In genomic region chr1:95232646-95233320, GRCh38 we compare ENCODE assay signal across 8 cellular contexts. TPM values are rescaled to one million over a fixed set of nuclear protein-coding genes. Genes with fewer than 3 reads are reported as not detected.
A peak's percentile ranks its signal among the peaks of the same experiment; 100 is the strongest.
DNase-seq lines count a peak whose midpoint lies in the region; ATAC-seq and TF ChIP-seq lines count a peak whose summit lies in the region.

No MANE protein-coding gene starts in this region.

- WGBS in aorta, 2 donors, result 11 to 20% methylated on average over 8 of the region's 8 CpGs

- H3K9me3 Mint-ChIP-seq in stimulated activated naive CD8-positive, alpha-beta T cell treated with anti-CD3 and anti-CD28 coated beads, Interleukin-15, Interleukin-2, amounts not matched to agents 100 ng/mL and 50 ng/mL, for 24 hours, result no peaks in the 10 kb centered on the region
- H3K9me3 Mint-ChIP-seq in endothelial cell (ENCODE audit: unreplicated experiment), result no peaks in the 10 kb centered on the region

- H3K4me3 ChIP-seq in muscle layer of duodenum (ENCODE audit: low read depth in 1 of 2, low read length in 2 of 2), result peak overlapping the region; percentile 81 to 86
- peak overlapping the region; percentile 48 to 75 for H3K4me3 ChIP-seq in aorta (ENCODE audit: low read length in 2 of 2)

- H3K27me3 ChIP-seq in muscle layer of duodenum (ENCODE audit: low read depth, low read length) (no peaks in the 10 kb centered on the region), aorta (ENCODE audit: control insufficient read depth in 1 of 2, insufficient read depth in 2 of 2, low read length in 1 of 2) (no peaks in the 10 kb centered on the region)

- H3K27me3 Mint-ChIP-seq in stimulated activated naive CD8-positive, alpha-beta T cell treated with anti-CD3 and anti-CD28 coated beads, Interleukin-15, Interleukin-2, amounts not matched to agents 100 ng/mL and 50 ng/mL, for 24 hours, result peaks cover 35% of the 10 kb centered on the region
- H3K27me3 Mint-ChIP-seq in endothelial cell (ENCODE audit: unreplicated experiment), result peaks cover 6% of the 10 kb centered on the region

- no peak for ATAC-seq in stimulated activated naive CD8-positive, alpha-beta T cell treated with anti-CD3 and anti-CD28 coated beads, Interleukin-15, Interleukin-2, amounts not matched to agents 100 U/mL and 50 U/mL, for 24 hours
- ATAC-seq in aorta (ENCODE audit: low FRiP score), result no peak
- no peak for ATAC-seq in HG02970 (IDR thresholded peaks at IDR 0.05; ENCODE audit: low FRiP score, unreplicated experiment)
- ATAC-seq in GM21529 (IDR thresholded peaks at IDR 0.05; ENCODE audit: unreplicated experiment), result no peak

- no peaks in the 10 kb centered on the region for H3K9me3 ChIP-seq in muscle layer of duodenum (ENCODE audit: control insufficient read depth in 1 of 2, low read length in 2 of 2)
- H3K9me3 ChIP-seq in aorta (ENCODE audit: control insufficient read depth, low read length), result no peaks in the 10 kb centered on the region

- peak overlapping the region; percentile 83 for H3K4me3 Mint-ChIP-seq in stimulated activated naive CD8-positive, alpha-beta T cell treated with anti-CD3 and anti-CD28 coated beads, Interleukin-15, Interleukin-2, amounts not matched to agents 100 ng/mL and 50 ng/mL, for 24 hours
- H3K4me3 Mint-ChIP-seq in endothelial cell (ENCODE audit: unreplicated experiment), result peak overlapping the region; percentile 90

- no peak for DNase-seq in stimulated activated naive CD8-positive, alpha-beta T cell treated with anti-CD3 and anti-CD28 coated beads, Interleukin-15, Interleukin-2, amounts not matched to agents 100 U/mL and 50 U/mL, for 24 hours
- DNase-seq in endothelial cell (ENCODE audit: low spot score), result no peak
- DNase-seq in aorta, result no peak
- DNase-seq in Kasumi-1 (lab: John Stamatoyannopoulos, UW), result no peak

- intact Hi-C loops in aorta (cut with DNase I), result loop anchor here (5.0 to 10.0 kb wide), 4 partner anchors 118 to 308 kb away; partner anchors contain the start of genes CNN3 (in 1 of the 2) and TLCD4 (in 1 of the 2)

- H3K36me3 Mint-ChIP-seq in stimulated activated naive CD8-positive, alpha-beta T cell treated with anti-CD3 and anti-CD28 coated beads, Interleukin-15, Interleukin-2, amounts not matched to agents 100 ng/mL and 50 ng/mL, for 24 hours (ENCODE audit: low read depth), result peaks cover 4% of the 10 kb centered on the region
- H3K36me3 Mint-ChIP-seq in endothelial cell (ENCODE audit: low read depth, unreplicated experiment), result no peaks in the 10 kb centered on the region

- H3K27ac ChIP-seq in muscle layer of duodenum (ENCODE audit: low read length) (peak overlapping the region; percentile 81), aorta (ENCODE audit: low read depth in 1 of 2, low read length in 2 of 2) (peak overlapping the region; percentile 30 to 85)

- H3K36me3 ChIP-seq in muscle layer of duodenum (ENCODE audit: control insufficient read depth in 1 of 2, insufficient read depth in 2 of 2, low read length in 2 of 2), result no peaks in the 10 kb centered on the region
- H3K36me3 ChIP-seq in aorta (ENCODE audit: control insufficient read depth in 1 of 2, insufficient read depth in 2 of 2, low read length in 1 of 2), result no peaks in the 10 kb centered on the region

- H3K4me1 ChIP-seq in muscle layer of duodenum (ENCODE audit: control insufficient read depth in 1 of 2, insufficient read depth in 2 of 2, low read length in 2 of 2) (peaks cover 0 to 8% of the 10 kb centered on the region in 2 donors), aorta (ENCODE audit: control insufficient read depth in 1 of 2, insufficient read depth in 2 of 2, low read length in 2 of 2) (peaks cover 2 to 3% of the 10 kb centered on the region in 2 donors)

- peak overlapping the region; percentile 82 for H3K27ac Mint-ChIP-seq in stimulated activated naive CD8-positive, alpha-beta T cell treated with anti-CD3 and anti-CD28 coated beads, Interleukin-15, Interleukin-2, amounts not matched to agents 100 ng/mL and 50 ng/mL, for 24 hours
- H3K27ac Mint-ChIP-seq in endothelial cell (ENCODE audit: unreplicated experiment), result no peak overlapping the region

- H3K4me1 Mint-ChIP-seq in stimulated activated naive CD8-positive, alpha-beta T cell treated with anti-CD3 and anti-CD28 coated beads, Interleukin-15, Interleukin-2, amounts not matched to agents 100 ng/mL and 50 ng/mL, for 24 hours (ENCODE audit: low read depth), result peaks cover 34% of the 10 kb centered on the region
- peaks cover 6% of the 10 kb centered on the region for H3K4me1 Mint-ChIP-seq in endothelial cell (ENCODE audit: unreplicated experiment)

- no peak for TF ChIP-seq CTCF in endothelial cell (IDR thresholded peaks at IDR 0.05; ENCODE audit: unreplicated experiment)

RNA-seq across cellular contexts. Expression of gene RWDD3, which starts 1.2 kb away (rescaled TPM):
- total RNA-seq in endothelial cell (ENCODE audit: unreplicated experiment), result 31.4 TPM
- total RNA-seq in aorta, result 10 to 100 TPM; 16.7 to 18.3 TPM
- 10 to 100 TPM; 23.4 to 25.5 TPM for polyA plus RNA-seq in aorta
